Comparison of ENCODE assay signal across 31 cellular contexts in the genomic region with DNA sequence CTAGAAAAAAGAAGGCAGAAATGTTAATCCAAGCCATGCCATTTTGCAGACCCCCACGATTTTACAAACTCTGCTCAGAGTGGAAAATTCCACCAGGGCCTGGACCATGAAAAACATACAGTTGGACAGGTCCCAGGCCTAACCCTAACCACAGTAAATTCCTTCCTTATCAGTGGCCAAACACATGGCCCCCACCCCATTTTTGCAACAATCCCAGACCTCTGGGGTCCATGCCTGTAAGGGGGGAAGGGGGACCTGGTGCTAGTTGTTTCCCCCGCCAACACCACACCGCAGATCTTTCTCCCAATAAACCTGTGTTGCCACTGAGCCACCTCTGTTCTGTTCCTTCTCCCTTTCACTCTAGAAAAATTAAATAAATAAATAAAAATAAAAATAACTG.
"Had no signal": no experiment of that assay in that cellular context is flagged by ENCODE, and none has a peak within 500 bp of the region (broad histone marks: within the 10 kb centered on the region; RNA-seq: fewer than 3 reads in every experiment).

No MANE protein-coding gene starts in this region.

- H3K36me3 Mint-ChIP-seq: WTC11 had no signal

- DNase-seq: activated CD4-positive, alpha-beta T cell treated with anti-CD3 and anti-CD28 coated beads for 36 hours; activated CD4-positive, alpha-beta T cell treated with anti-CD3 and anti-CD28 coated beads, Interleukin-2, amount 10 ng/mL, durations not matched to agents 7 days and 5 days; activated CD4-positive, alpha-beta T cell treated with anti-CD3 and anti-CD28 coated beads, Interleukin-2, amount 50 U/mL, for 48 hours; activated CD8-positive, alpha-beta T cell treated with anti-CD3 and anti-CD28 coated beads, Interleukin-2, amount 10 ng/mL, durations not matched to agents 7 days and 5 days; activated gamma-delta T cell; activated naive CD4-positive, alpha-beta T cell treated with anti-CD3 and anti-CD28 coated beads for 36 hours; activated T-cell treated with anti-CD3 and anti-CD28 coated beads, Interleukin-2, amount 50 U/mL, for 24 hours; adrenal gland; body of pancreas; Karpas-422; NCI-H1105 treated with DMSO at 0.1 percent for 48 hours; NCI-H1436; NCI-H1694; NCI-H1930; NCI-H2081 treated with DMSO at 0.1 percent for 48 hours; NCI-H345; NCI-H526; NCI-H748 treated with DMSO at 0.1 percent for 48 hours; NK-92 treated with Interleukin-12 subunit alpha and Interleukin-12 subunit beta, amount 100 ng/mL, for 24 hours; SHP77; SJCRH30 had no signal

- H3K27me3 ChIP-seq: adrenal gland, body of pancreas, breast epithelium, SJCRH30 had no signal

- FAIRE-seq: astrocyte had no signal

- H3K4me1 ChIP-seq: adrenal gland, body of pancreas, breast epithelium had no signal

- H3K27ac ChIP-seq: adrenal gland, body of pancreas, breast epithelium, SJCRH30, SK-N-MC had no signal

- H3K4me1 Mint-ChIP-seq: activated CD4-positive, alpha-beta T cell treated with anti-CD3 and anti-CD28 coated beads for 36 hours; activated CD4-positive, alpha-beta T cell treated with anti-CD3 and anti-CD28 coated beads, Interleukin-2, amount 10 ng/mL, durations not matched to agents 7 days and 5 days had no signal

- H3K36me3 ChIP-seq: adrenal gland, breast epithelium, SJCRH30 had no signal

- H3K4me3 Mint-ChIP-seq: activated CD4-positive, alpha-beta T cell treated with anti-CD3 and anti-CD28 coated beads for 36 hours; activated CD4-positive, alpha-beta T cell treated with anti-CD3 and anti-CD28 coated beads, Interleukin-2, amount 10 ng/mL, durations not matched to agents 7 days and 5 days; activated CD8-positive, alpha-beta T cell treated with anti-CD3 and anti-CD28 coated beads, Interleukin-2, amount 10 ng/mL, durations not matched to agents 7 days and 5 days; activated naive CD4-positive, alpha-beta T cell treated with anti-CD3 and anti-CD28 coated beads for 36 hours; activated T-cell treated with anti-CD3 and anti-CD28 coated beads, Interleukin-2, amount 50 U/mL, for 24 hours; T-helper 1 cell treated with Interleukin-12 subunit alpha and Interleukin-12 subunit beta and Interleukin-4 antibody, amounts not matched to agents 30 μg/mL and 1 μg/mL, for 36 hours; T-helper 2 cell treated with Interferon-gamma antibody and Interleukin-4, amounts not matched to agents 5 μg/mL and 100 μg/mL, for 36 hours; WTC11 had no signal

- H3K27me3 Mint-ChIP-seq: activated CD4-positive, alpha-beta T cell treated with anti-CD3 and anti-CD28 coated beads for 36 hours; activated CD4-positive, alpha-beta T cell treated with anti-CD3 and anti-CD28 coated beads, Interleukin-2, amount 10 ng/mL, durations not matched to agents 7 days and 5 days; activated T-cell treated with anti-CD3 and anti-CD28 coated beads, Interleukin-2, amount 50 U/mL, for 24 hours had no signal

- ATAC-seq: activated CD4-positive, alpha-beta T cell treated with anti-CD3 and anti-CD28 coated beads for 36 hours; activated CD4-positive, CD25-positive, alpha-beta regulatory T cell treated with anti-CD3 and anti-CD28 coated beads, Interleukin-2, amount 50 U/mL, for 24 hours; activated CD8-positive, alpha-beta T cell treated with anti-CD3 and anti-CD28 coated beads, Interleukin-2, amount 10 ng/mL, durations not matched to agents 7 days and 5 days; activated naive CD4-positive, alpha-beta T cell treated with anti-CD3 and anti-CD28 coated beads, Interleukin-2, amount 50 U/mL, for 72 hours; body of pancreas; Panc1; WTC11 had no signal

- H3K4me3 ChIP-seq: adrenal gland, body of pancreas, breast epithelium, SJCRH30, SK-N-MC had no signal

- H3K9me3 ChIP-seq: adrenal gland, body of pancreas, breast epithelium, SJCRH30 had no signal

- H3K27ac Mint-ChIP-seq: activated CD4-positive, alpha-beta T cell treated with anti-CD3 and anti-CD28 coated beads for 36 hours; activated CD4-positive, alpha-beta T cell treated with anti-CD3 and anti-CD28 coated beads, Interleukin-2, amount 10 ng/mL, durations not matched to agents 7 days and 5 days; activated CD8-positive, alpha-beta T cell treated with anti-CD3 and anti-CD28 coated beads, Interleukin-2, amount 10 ng/mL, durations not matched to agents 7 days and 5 days; activated naive CD4-positive, alpha-beta T cell treated with anti-CD3 and anti-CD28 coated beads for 36 hours; activated naive CD4-positive, alpha-beta T cell treated with anti-CD3 and anti-CD28 coated beads, Interleukin-2, amount 50 U/mL, for 72 hours; activated T-cell treated with anti-CD3 and anti-CD28 coated beads, Interleukin-2, amount 50 U/mL, for 24 hours; activated T-helper 2 cell treated with anti-CD3 and anti-CD28 coated beads, Interferon-gamma antibody, Interleukin-2, Interleukin-4, amounts not matched to agents 10 μg/mL and 5 μg/mL and 100 μg/mL, durations not matched to agents 14 hours and 24 hours and 36 hours; T-helper 1 cell treated with Interleukin-12 subunit alpha and Interleukin-12 subunit beta and Interleukin-4 antibody, amounts not matched to agents 30 μg/mL and 1 μg/mL, for 36 hours; T-helper 2 cell treated with Interferon-gamma antibody and Interleukin-4, amounts not matched to agents 5 μg/mL and 100 μg/mL, for 36 hours had no signal
